1 cellular context compared by ENCODE assay signal in the genomic region with DNA sequence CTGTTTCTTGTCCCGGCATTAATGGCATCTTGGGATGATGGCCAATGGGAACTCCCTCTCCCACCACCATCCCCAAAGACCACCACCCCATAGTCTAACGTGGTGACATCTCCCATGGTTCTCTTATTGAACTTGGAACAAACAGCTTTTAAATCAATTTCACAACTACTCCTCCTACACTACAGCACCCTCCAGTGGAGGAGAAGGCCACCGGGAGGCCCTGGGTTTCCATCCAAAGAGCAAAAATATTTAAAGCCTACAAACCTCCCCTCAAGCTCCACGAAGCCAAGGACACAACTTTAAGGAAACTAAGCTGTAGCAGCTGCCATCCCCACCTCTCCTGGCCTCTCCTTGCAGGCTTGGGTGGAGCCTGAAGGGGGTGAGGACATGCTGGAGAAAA.
TF ChIP-seq lines count a peak whose summit lies in the region.

No MANE protein-coding gene starts in this region.

TF ChIP-seq in Ishikawa, 13 proteins besides CTCF, POLR2A, EP300 and RAD21 (continued from another document):
- TF ChIP-seq, protein P1, sequence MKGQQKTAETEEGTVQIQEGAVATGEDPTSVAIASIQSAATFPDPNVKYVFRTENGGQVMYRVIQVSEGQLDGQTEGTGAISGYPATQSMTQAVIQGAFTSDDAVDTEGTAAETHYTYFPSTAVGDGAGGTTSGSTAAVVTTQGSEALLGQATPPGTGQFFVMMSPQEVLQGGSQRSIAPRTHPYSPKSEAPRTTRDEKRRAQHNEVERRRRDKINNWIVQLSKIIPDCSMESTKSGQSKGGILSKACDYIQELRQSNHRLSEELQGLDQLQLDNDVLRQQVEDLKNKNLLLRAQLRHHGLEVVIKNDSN (IDR thresholded peaks at IDR 0.05), result no peak
- TF ChIP-seq CREB1 (IDR thresholded peaks at IDR 0.05; ENCODE audit: low read depth) (no peak), TCF12 (IDR thresholded peaks at IDR 0.05; ENCODE audit: low read depth) (no peak), ZBTB7A (IDR thresholded peaks at IDR 0.05; ENCODE audit: low read depth) (no peak), CEBPB (IDR thresholded peaks at IDR 0.05) (no peak), TEAD4 (IDR thresholded peaks at IDR 0.05) (no peak)
- TF ChIP-seq, protein P2, sequence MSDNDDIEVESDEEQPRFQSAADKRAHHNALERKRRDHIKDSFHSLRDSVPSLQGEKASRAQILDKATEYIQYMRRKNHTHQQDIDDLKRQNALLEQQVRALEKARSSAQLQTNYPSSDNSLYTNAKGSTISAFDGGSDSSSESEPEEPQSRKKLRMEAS (IDR thresholded peaks at IDR 0.05), result no peak
- TF ChIP-seq, protein P3, sequence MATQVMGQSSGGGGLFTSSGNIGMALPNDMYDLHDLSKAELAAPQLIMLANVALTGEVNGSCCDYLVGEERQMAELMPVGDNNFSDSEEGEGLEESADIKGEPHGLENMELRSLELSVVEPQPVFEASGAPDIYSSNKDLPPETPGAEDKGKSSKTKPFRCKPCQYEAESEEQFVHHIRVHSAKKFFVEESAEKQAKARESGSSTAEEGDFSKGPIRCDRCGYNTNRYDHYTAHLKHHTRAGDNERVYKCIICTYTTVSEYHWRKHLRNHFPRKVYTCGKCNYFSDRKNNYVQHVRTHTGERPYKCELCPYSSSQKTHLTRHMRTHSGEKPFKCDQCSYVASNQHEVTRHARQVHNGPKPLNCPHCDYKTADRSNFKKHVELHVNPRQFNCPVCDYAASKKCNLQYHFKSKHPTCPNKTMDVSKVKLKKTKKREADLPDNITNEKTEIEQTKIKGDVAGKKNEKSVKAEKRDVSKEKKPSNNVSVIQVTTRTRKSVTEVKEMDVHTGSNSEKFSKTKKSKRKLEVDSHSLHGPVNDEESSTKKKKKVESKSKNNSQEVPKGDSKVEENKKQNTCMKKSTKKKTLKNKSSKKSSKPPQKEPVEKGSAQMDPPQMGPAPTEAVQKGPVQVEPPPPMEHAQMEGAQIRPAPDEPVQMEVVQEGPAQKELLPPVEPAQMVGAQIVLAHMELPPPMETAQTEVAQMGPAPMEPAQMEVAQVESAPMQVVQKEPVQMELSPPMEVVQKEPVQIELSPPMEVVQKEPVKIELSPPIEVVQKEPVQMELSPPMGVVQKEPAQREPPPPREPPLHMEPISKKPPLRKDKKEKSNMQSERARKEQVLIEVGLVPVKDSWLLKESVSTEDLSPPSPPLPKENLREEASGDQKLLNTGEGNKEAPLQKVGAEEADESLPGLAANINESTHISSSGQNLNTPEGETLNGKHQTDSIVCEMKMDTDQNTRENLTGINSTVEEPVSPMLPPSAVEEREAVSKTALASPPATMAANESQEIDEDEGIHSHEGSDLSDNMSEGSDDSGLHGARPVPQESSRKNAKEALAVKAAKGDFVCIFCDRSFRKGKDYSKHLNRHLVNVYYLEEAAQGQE (IDR thresholded peaks at IDR 0.05; ENCODE audit: low read depth), result no peak
